26 cellular contexts compared by ENCODE assay signal in genomic region chr11:126006068-126006467, GRCh38.
"Had no signal": no experiment of that assay in that cellular context is flagged by ENCODE, and none has a peak within 500 bp of the region (broad histone marks: within the 10 kb centered on the region; RNA-seq: fewer than 3 reads in every experiment).

No MANE protein-coding gene starts in this region.

- H3K4me3 ChIP-seq: PC-9, Peyer's patch, SJCRH30 had no signal

- H3K4me2 ChIP-seq: KMS-11, PC-9 had no signal

- H3K9ac ChIP-seq: KMS-11 had no signal

- ATAC-seq: Right ventricle myocardium inferior, SK-N-SH treated with all-trans-retinoic acid at 6 μM for 48 hours had no signal

- H2AFZ ChIP-seq: PC-9 had no signal

- H3K27me3 ChIP-seq: Peyer's patch, SJCRH30 had no signal

- FAIRE-seq: HTR-8/SVneo had no signal

- DNase-seq: Kasumi-1; NCI-H1092; NCI-H1105 treated with DMSO at 0.1 percent for 48 hours; NCI-H1417 treated with DMSO at 0.1 percent for 48 hours; NCI-H146; NCI-H1694 treated with DMSO at 0.1 percent for 48 hours; NCI-H1930; NCI-H2081; NCI-H2107; NCI-H2171; NCI-H226; NCI-H446; NCI-H510A; NCI-H524 treated with DMSO at 0.1 percent for 48 hours; NCI-H69; NCI-H774; NK-92 treated with Interleukin-12 subunit alpha and Interleukin-12 subunit beta, amount 100 ng/mL, for 24 hours; PC-9; Peyer's patch; SHP77 treated with DMSO at 0.1 percent for 48 hours; SJCRH30 had no signal

- H3K27ac ChIP-seq: HL-60, KMS-11, PC-9, Peyer's patch, SJCRH30 had no signal

- H3K9me3 ChIP-seq: Peyer's patch, SJCRH30 had no signal

- H3K36me3 ChIP-seq: Peyer's patch had no signal

- H3K4me1 ChIP-seq: Peyer's patch had no signal
